Comparison of ENCODE assay signal across 8 cellular contexts in the genomic region with DNA sequence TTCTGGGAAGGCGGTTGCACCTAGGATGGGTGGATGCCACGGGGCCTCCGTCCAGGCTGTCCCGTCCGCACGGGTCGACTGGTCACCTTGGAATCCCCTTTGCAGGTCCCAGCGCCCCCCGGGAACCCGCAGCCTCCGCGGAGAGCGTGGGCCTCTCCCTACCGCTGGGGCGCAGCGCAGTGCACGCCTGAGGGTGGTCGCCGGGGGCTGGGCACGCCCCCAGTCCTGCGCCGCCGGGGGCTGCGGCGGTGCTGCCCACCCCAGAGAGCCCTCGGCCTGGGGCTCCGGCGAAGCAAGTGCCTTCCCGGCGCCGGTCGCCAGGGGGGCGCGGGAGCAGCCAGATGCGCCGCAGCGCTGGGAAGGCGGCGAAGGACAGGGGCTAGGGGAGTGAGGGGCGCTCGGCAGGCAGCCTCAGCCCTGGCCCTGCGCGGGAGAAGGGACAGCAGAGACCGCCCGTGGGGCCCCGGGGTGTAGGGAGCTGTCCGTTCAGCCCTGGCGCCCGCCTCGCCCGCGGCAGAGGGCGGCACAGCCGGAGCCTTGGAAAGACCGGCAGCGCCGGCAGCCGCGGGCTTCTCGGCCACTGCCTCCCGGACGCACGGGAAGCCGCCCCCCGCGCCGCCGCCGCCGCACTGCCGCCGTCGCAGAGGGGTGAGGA. TPM values are rescaled to one million over a fixed set of nuclear protein-coding genes. Genes with fewer than 3 reads are reported as not detected.
DNase-seq lines count a peak whose midpoint lies in the region; ATAC-seq and TF ChIP-seq lines count a peak whose summit lies in the region.

No MANE protein-coding gene starts in this region.

- ATAC-seq in HG02763 (IDR thresholded peaks at IDR 0.05; ENCODE audit: unreplicated experiment), result no peak
- no peak for ATAC-seq in GM18511 (IDR thresholded peaks at IDR 0.05; ENCODE audit: unreplicated experiment)

- in situ Hi-C loops in GM13977 (cut with MboI; ENCODE audit: low pct_unique_long_range_greater_than_20kb, low sequenced_read_pairs, unreplicated experiment), result loop anchor here (25.0 kb wide), 1 partner anchor 396 kb away; no protein-coding TSS in a partner anchor

- peak; percentile 91 for DNase-seq in 8988T
- peak; percentile 69 for DNase-seq in GM13977 (ENCODE audit: low spot score)
- peak; percentile 32 for DNase-seq in SW480 (ENCODE audit: low spot score)
- DNase-seq in cardiac muscle cell (ENCODE audit: low read depth in 1 of 2, low spot score in 1 of 2), result peak; percentile 40 to 85
- peak; percentile 93 for DNase-seq in retina
- DNase-seq in NOMO-1 treated with DMSO at 0.1 percent for 48 hours (lab: John Stamatoyannopoulos, UW; ENCODE audit: unreplicated experiment), result no peak

- peaks cover 76% of the 10 kb centered on the region for H3K27me3 ChIP-seq in cardiac muscle cell

- no peak overlapping the region for H3K27ac ChIP-seq in cardiac muscle cell

- H3K4me1 ChIP-seq in cardiac muscle cell (ENCODE audit: low read depth), result peaks cover 2% of the 10 kb centered on the region

- H3K9me3 ChIP-seq in cardiac muscle cell (ENCODE audit: low read depth), result no peaks in the 10 kb centered on the region

- peak; percentile 13 for TF ChIP-seq CTCF in GM13977 (IDR thresholded peaks at IDR 0.05; ENCODE audit: extremely low read depth, insufficient read depth, missing control alignments)
- TF ChIP-seq CTCF in cardiac muscle cell (IDR thresholded peaks at IDR 0.05; ENCODE audit: low read depth, low read length), result peak; percentile 38

- no peaks in the 10 kb centered on the region for H3K36me3 ChIP-seq in cardiac muscle cell

- H3K4me3 ChIP-seq in cardiac muscle cell, result peak overlapping the region; percentile 32

RNA-seq across cellular contexts. Expression of gene ZDHHC22, which starts 0.5 kb away (rescaled TPM):
- 0.12 and 0.25 TPM in 2 replicates for total RNA-seq in cardiac muscle cell
- polyA plus RNA-seq in cardiac muscle cell, result 0.10 TPM in 1 of 2 replicates, not detected in the other

RNA-seq across cellular contexts. Expression of gene TMEM63C, which starts 40.5 kb away (rescaled TPM):
- total RNA-seq in cardiac muscle cell, result 0.36 and 0.74 TPM in 2 replicates
- 0.80 and 1.1 TPM in 2 replicates for polyA plus RNA-seq in cardiac muscle cell

RNA-seq across cellular contexts. Expression of gene CIPC, which starts 43.0 kb away (rescaled TPM):
- total RNA-seq in cardiac muscle cell, result 31.3 and 35.3 TPM in 2 replicates
- polyA plus RNA-seq in cardiac muscle cell, result 16.4 and 16.5 TPM in 2 replicates
